32 cellular contexts compared by ENCODE assay signal in the genomic region with DNA sequence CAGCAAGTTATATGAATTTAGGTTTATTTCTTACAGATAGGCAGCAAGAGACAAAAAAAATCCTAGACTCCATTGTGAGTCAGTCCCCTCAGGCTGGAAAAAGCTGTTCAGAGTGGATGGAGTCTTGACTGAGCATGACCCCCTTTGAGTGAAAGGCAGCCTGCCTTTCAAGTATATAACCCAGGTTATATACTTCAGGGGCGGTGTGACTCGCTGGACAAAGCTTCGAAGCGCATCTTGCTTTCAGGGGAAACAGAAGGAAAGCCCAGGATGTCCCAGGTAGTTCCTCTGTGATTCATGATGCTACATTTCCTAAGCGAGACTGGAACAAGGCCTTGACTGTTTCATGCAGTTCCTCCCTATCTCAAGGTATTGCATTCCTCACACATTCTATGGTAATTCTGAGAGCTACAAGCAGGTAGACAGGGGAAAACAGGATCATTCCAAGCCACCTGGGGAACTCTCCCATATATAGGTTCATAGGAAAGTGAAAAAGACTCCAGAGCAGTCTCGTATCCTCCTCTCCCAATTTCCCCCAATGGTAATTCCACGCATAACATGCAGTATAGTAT.
"Had no signal": no experiment of that assay in that cellular context is flagged by ENCODE, and none has a peak within 500 bp of the region (broad histone marks: within the 10 kb centered on the region; RNA-seq: fewer than 3 reads in every experiment).

No MANE protein-coding gene starts in this region.

- H3K9me3 ChIP-seq: heart left ventricle, left lung, lower lobe of right lung, neutrophil, psoas muscle, right atrium auricular region, right lobe of liver, stomach, testis, thyroid gland, transverse colon, upper lobe of right lung had no signal

- FAIRE-seq: kidney, urothelium cell line had no signal

- H3K4me2 ChIP-seq: neural progenitor cell, smooth muscle cell had no signal

- H3K4me1 Mint-ChIP-seq: mesothelial cell of epicardium; naive B cell; natural killer cell; nephron progenitor cell; neural progenitor cell; stimulated activated memory B cell treated with anti-CD40 and anti-IgM and Interleukin-4, amounts not matched to agents 10 μg/mL and 1 μg/mL and 100 μg/mL, for 72 hours had no signal

- H3K4me3 ChIP-seq: heart left ventricle, left lung, lower lobe of right lung, neural progenitor cell, psoas muscle, right atrium auricular region, right lobe of liver, smooth muscle cell, stomach, testis, thyroid gland, transverse colon, upper lobe of right lung had no signal

- H3K27me3 Mint-ChIP-seq: naive B cell; stimulated activated memory B cell treated with anti-CD40 and anti-IgM and Interleukin-4, amounts not matched to agents 10 μg/mL and 1 μg/mL and 100 μg/mL, for 72 hours had no signal

- H2AFZ ChIP-seq: neural progenitor cell, parathyroid adenoma had no signal

- H3K27ac ChIP-seq: heart left ventricle, left lung, lower lobe of right lung, neural progenitor cell, neutrophil, parathyroid adenoma, psoas muscle, right atrium auricular region, right lobe of liver, stomach, testis, thyroid gland, transverse colon, upper lobe of right lung had no signal

- H3K27ac Mint-ChIP-seq: mesothelial cell of epicardium; naive B cell; natural killer cell; nephron progenitor cell; neural progenitor cell; stimulated activated memory B cell treated with anti-CD40 and anti-IgM and Interleukin-4, amounts not matched to agents 10 μg/mL and 1 μg/mL and 100 μg/mL, for 72 hours had no signal

- DNase-seq: heart left ventricle; hypothalamus; kidney; left colon; lower lobe of right lung; mammary epithelial cell; mesenchymal stem cell; naive B cell; natural killer cell; nephron progenitor cell; occipital lobe; psoas muscle; right lobe of liver; stimulated activated CD4-positive, alpha-beta T cell treated with anti-CD3 and anti-CD28 coated beads, Interleukin-1b, Interleukin-23, amount 100 ng/mL, for 48 hours; stimulated activated CD4-positive, alpha-beta T cell treated with anti-CD3 and anti-CD28 coated beads, Interleukin-2, amount 100 ng/mL, for 48 hours; stimulated activated CD4-positive, alpha-beta T cell treated with anti-CD3 and anti-CD28 coated beads, Interleukin-4, amount 100 ng/mL, for 4 hours; stimulated activated CD8-positive, alpha-beta memory T cell treated with anti-CD3 and anti-CD28 coated beads, Interleukin-4, amount 100 ng/mL, for 48 hours; stimulated activated naive CD4-positive, alpha-beta T cell treated with Interleukin-2 at 50 U/mL for 16 hours; stomach; testis; thyroid gland; transverse colon; upper lobe of right lung had no signal

- H3K79me2 ChIP-seq: parathyroid adenoma had no signal

- H3K9me3 Mint-ChIP-seq: mesothelial cell of epicardium, nephron progenitor cell, neural progenitor cell had no signal

- H3K4me3 Mint-ChIP-seq: mesothelial cell of epicardium; naive B cell; natural killer cell; nephron progenitor cell; neural progenitor cell; stimulated activated memory B cell treated with anti-CD40 and anti-IgM and Interleukin-4, amounts not matched to agents 10 μg/mL and 1 μg/mL and 100 μg/mL, for 72 hours had no signal

- ATAC-seq: heart left ventricle; left colon; left lung; lower lobe of right lung; natural killer cell; psoas muscle; right lobe of liver; stimulated activated memory B cell treated with anti-CD40 and anti-IgM and Interleukin-4, amounts not matched to agents 10 μg/mL and 1 μg/mL and 100 μg/mL, for 72 hours; upper lobe of right lung had no signal

- H3K9ac ChIP-seq: neural progenitor cell, parathyroid adenoma had no signal

- H3K27me3 ChIP-seq: heart left ventricle, left lung, neural progenitor cell, neutrophil, right atrium auricular region, right lobe of liver, stomach, testis, thyroid gland, transverse colon, upper lobe of right lung had no signal

- H3K4me1 ChIP-seq: heart left ventricle, left lung, lower lobe of right lung, neural progenitor cell, parathyroid adenoma, psoas muscle, right atrium auricular region, right lobe of liver, stomach, testis, thyroid gland, transverse colon, upper lobe of right lung had no signal

- H3K36me3 Mint-ChIP-seq: mesothelial cell of epicardium; naive B cell; neural progenitor cell; stimulated activated memory B cell treated with anti-CD40 and anti-IgM and Interleukin-4, amounts not matched to agents 10 μg/mL and 1 μg/mL and 100 μg/mL, for 72 hours had no signal

- H3K36me3 ChIP-seq: heart left ventricle, left lung, lower lobe of right lung, neural progenitor cell, neutrophil, right atrium auricular region, right lobe of liver, stomach, thyroid gland, transverse colon, upper lobe of right lung had no signal
